In the genomic region with DNA sequence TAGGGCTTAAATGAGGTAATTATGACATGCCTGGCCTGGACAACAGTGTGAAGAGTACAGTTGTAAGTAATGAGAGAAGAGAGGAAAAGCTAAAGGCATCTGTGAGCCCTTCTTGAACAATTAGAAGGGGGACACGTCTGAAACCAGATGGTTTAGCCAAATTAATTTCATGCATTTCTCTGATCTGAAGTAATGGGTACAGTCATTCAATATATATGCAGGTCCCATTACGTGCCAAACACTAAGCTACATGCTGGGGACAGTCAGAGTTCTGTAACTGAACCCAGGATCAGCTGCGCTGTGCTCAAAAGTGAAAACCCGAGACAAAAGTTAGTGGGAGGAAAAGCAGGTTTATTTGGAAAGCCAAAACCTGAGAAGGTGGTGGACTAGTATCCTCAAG, we compare ENCODE assay signal across 18 cellular contexts.
"Had no signal": no experiment of that assay in that cellular context is flagged by ENCODE, and none has a peak within 500 bp of the region (broad histone marks: within the 10 kb centered on the region; RNA-seq: fewer than 3 reads in every experiment).

No MANE protein-coding gene starts in this region.

- FAIRE-seq: colon, islet of Langerhans, small intestine had no signal

- DNase-seq: activated CD4-positive, alpha-beta T cell treated with anti-CD3 and anti-CD28 coated beads for 48 hours; activated CD8-positive, alpha-beta memory T cell treated with anti-CD3 and anti-CD28 coated beads, Interleukin-2, amount 10 ng/mL, durations not matched to agents 7 days and 5 days; activated CD8-positive, alpha-beta T cell treated with anti-CD3 and anti-CD28 coated beads for 36 hours; activated effector memory CD4-positive, alpha-beta T cell treated with anti-CD3 and anti-CD28 coated beads, Interleukin-2, amount 50 U/mL, for 16 hours; activated naive CD4-positive, alpha-beta T cell treated with anti-CD3 and anti-CD28 coated beads, Interleukin-2, amount 10 ng/mL, durations not matched to agents 7 days and 5 days; activated T-cell treated with anti-CD3 and anti-CD28 coated beads for 4 hours; anterior cingulate cortex; esophagus squamous epithelium; heart left ventricle; left cardiac atrium; ovary; psoas muscle; right cardiac atrium; small intestine; stimulated activated CD4-positive, alpha-beta T cell treated with anti-CD3 and anti-CD28 coated beads, Interleukin-2, amount 100 ng/mL, for 24 hours; stomach had no signal
